ENCODE assay signal across 11 cellular contexts in genomic region chr3:71641669-71642068, GRCh38. TPM values are rescaled to one million over a fixed set of nuclear protein-coding genes. Genes with fewer than 3 reads are reported as not detected.
DNase-seq lines count a peak whose midpoint lies in the region; ATAC-seq and TF ChIP-seq lines count a peak whose summit lies in the region.
"Had no signal": no experiment of that assay in that cellular context is flagged by ENCODE, and none has a peak within 500 bp of the region (broad histone marks: within the 10 kb centered on the region; RNA-seq: fewer than 3 reads in every experiment).

No MANE protein-coding gene starts in this region.

- no peak overlapping the region for H3K27ac ChIP-seq in RWPE1
- no peak overlapping the region for H3K27ac ChIP-seq in spleen

- TF ChIP-seq CTCF in RWPE1 (conservative IDR thresholded peaks at IDR 0.05; ENCODE audit: low read depth) (no peak), mucosa of descending colon (IDR thresholded peaks at IDR 0.05) (no peak), spleen (IDR thresholded peaks at IDR 0.05 in 8 of 11, conservative IDR thresholded peaks at IDR 0.05 in 3 of 11) (no peak)

- no peak for DNase-seq in activated CD4-positive, CD25-positive, alpha-beta regulatory T cell (lab: John Stamatoyannopoulos, UW)
- DNase-seq in RWPE1 (ENCODE audit: low spot score) (peak; percentile 49), mucosa of descending colon (no peak), spleen (no peak)
- DNase-seq in stimulated activated CD8-positive, alpha-beta memory T cell treated with anti-CD3 and anti-CD28 coated beads, Interleukin-4, amount 100 ng/mL, for 48 hours = no peak
- DNase-seq: DND-41, NCI-H345, SIG-M5 had no signal

- CTCF ChIA-PET in RWPE1 (lab: Yijun Ruan, JAX) = no interaction called here

- POLR2A ChIA-PET in RWPE1 (lab: Yijun Ruan, JAX; ENCODE audit: low non-redundant PET) = no interaction called here

- H3K4me1 ChIP-seq in mucosa of descending colon (ENCODE audit: low read depth) (no peaks in the 10 kb centered on the region), spleen (peaks cover 0 to 10% (median 0%) of the 10 kb centered on the region in 6 donors)

- H3K9me3 ChIP-seq in mucosa of descending colon (no peaks in the 10 kb centered on the region), spleen (no peaks in the 10 kb centered on the region)

- no peaks in the 10 kb centered on the region for H3K27me3 ChIP-seq in spleen (replicated peaks in 1 of 7)

- no peak for TF ChIP-seq POLR2A in spleen (IDR thresholded peaks at IDR 0.05)

- ATAC-seq in activated CD4-positive, CD25-positive, alpha-beta regulatory T cell treated with anti-CD3 and anti-CD28 coated beads, Interleukin-2, amount 50 U/mL, for 24 hours = peak; percentile 53 to 68
- ATAC-seq in HG03103 (IDR thresholded peaks at IDR 0.05; ENCODE audit: low read depth, unreplicated experiment) = peak; percentile 65
- peak; percentile 81 for ATAC-seq in mucosa of descending colon
- no peak for ATAC-seq in HG02970 (IDR thresholded peaks at IDR 0.05; ENCODE audit: low FRiP score, unreplicated experiment)

- H3K4me3 ChIP-seq in mucosa of descending colon (no peak overlapping the region), spleen (no peak overlapping the region)

- H3K36me3 ChIP-seq in mucosa of descending colon (ENCODE audit: low read depth) (no peaks in the 10 kb centered on the region), spleen (no peaks in the 10 kb centered on the region)

- intact Hi-C loops in mucosa of descending colon (cut with DNase I, micrococcal nuclease) (loop anchor here in 1 of 2 donors (10.0 kb wide), 1 partner anchor 1087 kb away; no protein-coding TSS in a partner anchor), spleen (cut with DNase I; ENCODE audit: low total_unique reads) (no loop called here)

- 86 to 92% (median 89%) methylated on average over 4 of the region's 4 CpGs for WGBS in spleen, 5 donors

RNA-seq across cellular contexts. Expression of gene FOXP1, which starts 58.1 kb away (rescaled TPM):
- total RNA-seq in mucosa of descending colon (100 to 1,000 TPM; 133 to 217 (median 214) TPM), spleen (100 to 1,000 TPM; 134 to 202 (median 166) TPM)
- polyA plus RNA-seq in spleen = 10 to 100 TPM; 11.1 to 17.2 (median 15.4) TPM
